29 cellular contexts compared by ENCODE assay signal in the genomic region with DNA sequence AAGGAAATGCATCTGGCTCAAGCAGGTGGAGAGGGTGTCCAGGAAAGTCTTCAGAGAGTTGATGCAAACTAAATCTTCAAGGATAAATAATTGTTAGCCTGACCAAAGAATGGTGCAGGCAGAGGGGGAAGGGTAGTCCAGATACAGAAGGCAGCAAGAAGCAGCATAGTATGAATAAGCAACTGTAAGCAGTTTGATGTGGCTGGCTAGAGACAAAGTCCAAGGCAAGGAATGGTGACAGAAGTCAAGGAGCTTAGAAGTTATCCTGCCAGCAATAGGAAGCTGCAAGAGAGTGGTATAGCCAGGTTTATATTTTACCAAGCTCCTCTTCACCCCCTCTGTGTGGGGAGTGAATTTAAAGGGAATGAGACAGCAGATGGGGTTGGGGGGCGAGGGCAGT.
"Had no signal": no experiment of that assay in that cellular context is flagged by ENCODE, and none has a peak within 500 bp of the region (broad histone marks: within the 10 kb centered on the region; RNA-seq: fewer than 3 reads in every experiment).

No MANE protein-coding gene starts in this region.

- H3K27me3 Mint-ChIP-seq: naive thymus-derived CD8-positive, alpha-beta T cell; stimulated activated naive B cell treated with anti-CD40 and anti-IgM and Interleukin-4, amounts not matched to agents 10 μg/mL and 1 μg/mL and 100 μg/mL, for 72 hours had no signal

- H3K4me1 ChIP-seq: pancreas, right lobe of liver, stomach, testis, thyroid gland, transverse colon, upper lobe of right lung had no signal

- H3K4me3 ChIP-seq: lung, pancreas, psoas muscle, right lobe of liver, stomach, testis, thyroid gland, transverse colon, upper lobe of right lung had no signal

- H3K27me3 ChIP-seq: pancreas, right lobe of liver, stomach, testis, thyroid gland, transverse colon, upper lobe of right lung had no signal

- H3K27ac Mint-ChIP-seq: immature natural killer cell; mesothelial cell of epicardium; nephron; stimulated activated naive B cell treated with anti-CD40 and anti-IgM and Interleukin-4, amounts not matched to agents 10 μg/mL and 1 μg/mL and 100 μg/mL, for 72 hours had no signal

- H3K9me3 ChIP-seq: pancreas, psoas muscle, right lobe of liver, stomach, testis, thyroid gland, transverse colon, upper lobe of right lung had no signal

- H3K4me1 Mint-ChIP-seq: immature natural killer cell; naive thymus-derived CD8-positive, alpha-beta T cell; neural crest cell; stimulated activated naive B cell treated with anti-CD40 and anti-IgM and Interleukin-4, amounts not matched to agents 10 μg/mL and 1 μg/mL and 100 μg/mL, for 72 hours had no signal

- DNase-seq: head of caudate nucleus; hypothalamus; immature natural killer cell; kidney; mesendoderm; naive thymus-derived CD8-positive, alpha-beta T cell; nucleus accumbens; pancreas; posterior cingulate gyrus; psoas muscle; right lobe of liver; stimulated activated CD4-positive, alpha-beta T cell treated with anti-CD3 and anti-CD28 coated beads, Interleukin-12 subunit alpha, Interleukin-12 subunit beta, amount 100 ng/mL, for 4 hours; stimulated activated CD4-positive, alpha-beta T cell treated with anti-CD3 and anti-CD28 coated beads, Interleukin-15, amount 100 ng/mL, for 24 hours; stimulated activated CD4-positive, alpha-beta T cell treated with anti-CD3 and anti-CD28 coated beads, Interleukin-2, amount 100 ng/mL, for 24 hours; stimulated activated CD4-positive, alpha-beta T cell treated with anti-CD3 and anti-CD28 coated beads, Interleukin-4, amount 100 ng/mL, for 1 hour; stimulated activated naive B cell treated with anti-CD40 and anti-IgM and Interleukin-4, amounts not matched to agents 10 μg/mL and 1 μg/mL and 100 μg/mL, for 72 hours; stimulated activated naive CD8-positive, alpha-beta T cell treated with anti-CD3 and anti-CD28 coated beads, Interleukin-15, Interleukin-2, amounts not matched to agents 100 U/mL and 50 U/mL, for 24 hours; stomach; testis; thyroid gland; transverse colon; upper lobe of right lung had no signal

- H3K4me3 Mint-ChIP-seq: immature natural killer cell; mesothelial cell of epicardium; naive thymus-derived CD8-positive, alpha-beta T cell; nephron; neural crest cell; stimulated activated naive B cell treated with anti-CD40 and anti-IgM and Interleukin-4, amounts not matched to agents 10 μg/mL and 1 μg/mL and 100 μg/mL, for 72 hours had no signal

- H3K27ac ChIP-seq: psoas muscle, right lobe of liver, stomach, testis, thyroid gland, upper lobe of right lung had no signal

- H3K9me3 Mint-ChIP-seq: immature natural killer cell; mesothelial cell of epicardium; naive thymus-derived CD8-positive, alpha-beta T cell; nephron; neural crest cell; stimulated activated naive B cell treated with anti-CD40 and anti-IgM and Interleukin-4, amounts not matched to agents 10 μg/mL and 1 μg/mL and 100 μg/mL, for 72 hours had no signal

- FAIRE-seq: islet of Langerhans, kidney, pancreas, urothelium cell line had no signal

- ATAC-seq: left lobe of liver; naive thymus-derived CD8-positive, alpha-beta T cell; psoas muscle; right lobe of liver; stimulated activated naive B cell treated with anti-CD40 and anti-IgM and Interleukin-4, amounts not matched to agents 10 μg/mL and 1 μg/mL and 100 μg/mL, for 72 hours; stimulated activated naive CD8-positive, alpha-beta T cell treated with anti-CD3 and anti-CD28 coated beads, Interleukin-15, Interleukin-2, amounts not matched to agents 100 U/mL and 50 U/mL, for 24 hours had no signal
